In the genomic region with DNA sequence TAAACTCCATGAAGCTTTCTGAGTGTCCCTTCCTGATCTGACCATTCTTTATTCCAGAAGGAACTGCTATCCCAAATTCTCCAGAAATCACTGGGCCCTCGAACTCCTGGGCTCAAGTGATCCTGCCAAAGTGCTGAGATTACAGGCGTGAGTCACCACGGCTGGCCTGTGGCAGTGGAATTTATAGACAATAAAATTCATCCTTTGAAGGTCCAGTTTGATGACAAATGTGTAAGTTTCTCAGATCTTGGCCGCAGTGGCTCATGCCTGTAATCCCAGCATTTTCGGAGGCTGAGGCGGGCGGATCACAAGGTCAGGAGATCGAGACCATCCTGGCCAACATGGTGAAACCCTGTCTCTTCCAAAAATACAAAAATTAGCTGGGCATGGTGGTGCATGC, we compare ENCODE assay signal across 1 cellular context.
TF ChIP-seq lines count a peak whose summit lies in the region.

No MANE protein-coding gene starts in this region.

TF ChIP-seq in HCT116, 20 proteins besides CTCF, POLR2A, EP300 and RAD21:
- TF ChIP-seq FOSL1 (IDR thresholded peaks at IDR 0.05; ENCODE audit: low read depth) (peak; percentile 84), SP1 (IDR thresholded peaks at IDR 0.05; ENCODE audit: low read depth) (peak; percentile 67), CEBPB (IDR thresholded peaks at IDR 0.05; ENCODE audit: low read depth) (peak; percentile 60), CBX3 (IDR thresholded peaks at IDR 0.05; ENCODE audit: low read depth) (peak; percentile 82), EGR1 (IDR thresholded peaks at IDR 0.05; ENCODE audit: low read depth) (0 out of 2 replicates have a peak, but pooled peaks have one; percentile 31), SIN3A (IDR thresholded peaks at IDR 0.05; ENCODE audit: low read depth) (peak; percentile 75), JUND (IDR thresholded peaks at IDR 0.05) (peak; percentile 89), TCF7L2 (IDR thresholded peaks at IDR 0.05; ENCODE audit: borderline replicate concordance, extremely low read depth, insufficient read depth, insufficient read length) (peak; percentile 90)
- TF ChIP-seq, protein P1, sequence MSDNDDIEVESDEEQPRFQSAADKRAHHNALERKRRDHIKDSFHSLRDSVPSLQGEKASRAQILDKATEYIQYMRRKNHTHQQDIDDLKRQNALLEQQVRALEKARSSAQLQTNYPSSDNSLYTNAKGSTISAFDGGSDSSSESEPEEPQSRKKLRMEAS (IDR thresholded peaks at IDR 0.05), result peak; percentile 54; the same call in 1 of the 2 replicates
